Comparison of ENCODE assay signal across 8 cellular contexts in the genomic region with DNA sequence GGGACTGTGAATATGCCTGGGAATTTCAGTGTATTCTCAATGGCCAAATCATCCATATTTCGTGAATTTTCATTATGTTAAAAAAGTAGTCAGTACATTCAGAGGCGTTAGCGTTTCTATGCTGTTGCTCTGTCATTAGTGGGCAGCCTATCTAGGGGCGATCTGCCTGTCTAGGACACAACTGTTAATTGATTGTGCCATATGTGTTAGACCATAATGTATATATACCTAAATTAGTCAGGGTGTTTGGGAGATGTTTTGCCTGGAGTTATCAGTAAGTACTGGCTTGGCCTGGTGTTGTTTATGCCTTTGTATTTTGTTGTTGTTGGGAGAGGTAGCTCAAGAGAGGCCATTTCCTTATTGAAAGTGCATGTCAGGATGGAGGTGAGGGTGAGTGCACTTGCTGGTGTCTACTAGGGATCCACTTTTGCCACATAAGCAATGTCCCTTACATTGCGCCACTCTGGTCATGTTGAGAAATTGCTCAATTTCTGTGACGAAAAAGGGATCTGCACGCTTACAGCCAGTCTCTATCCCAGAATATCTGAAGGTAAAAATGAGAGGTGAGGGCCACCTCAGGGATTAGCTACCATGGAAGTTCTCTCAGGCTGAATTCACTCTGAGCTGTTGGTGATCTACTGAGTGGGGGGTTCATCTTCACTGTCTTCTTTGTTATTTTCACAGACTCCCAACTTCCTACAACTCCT.
DNase-seq lines count a peak whose midpoint lies in the region; ATAC-seq and TF ChIP-seq lines count a peak whose summit lies in the region.

No MANE protein-coding gene starts in this region.

- no peaks in the 10 kb centered on the region for H3K27me3 Mint-ChIP-seq in MCF 10A (ENCODE audit: insufficient read depth, unreplicated experiment)
- no peaks in the 10 kb centered on the region for H3K27me3 Mint-ChIP-seq in central memory CD8-positive, alpha-beta T cell
- H3K27me3 Mint-ChIP-seq in stimulated activated naive B cell treated with anti-CD40 and anti-IgM and Interleukin-4, amounts not matched to agents 10 μg/mL and 1 μg/mL and 100 μg/mL, for 72 hours, result no peaks in the 10 kb centered on the region

- no peaks in the 10 kb centered on the region for H3K9me3 Mint-ChIP-seq in MCF 10A (ENCODE audit: unreplicated experiment)
- no peaks in the 10 kb centered on the region for H3K9me3 Mint-ChIP-seq in central memory CD8-positive, alpha-beta T cell
- H3K9me3 Mint-ChIP-seq in stimulated activated naive B cell treated with anti-CD40 and anti-IgM and Interleukin-4, amounts not matched to agents 10 μg/mL and 1 μg/mL and 100 μg/mL, for 72 hours, result peaks cover under 1 to 4% of the 10 kb centered on the region in 2 donors

- POLR2A ChIA-PET in MCF 10A (lab: Yijun Ruan, JAX), result no interaction called here

- CTCF ChIA-PET in MCF 10A (lab: Yijun Ruan, JAX), result interaction anchor here (0.6 kb wide), 1 partner anchor 9 kb away, joined by 4 read pairs; no protein-coding TSS in a partner anchor

- H3K4me3 ChIP-seq in breast epithelium, result no peak overlapping the region

- H3K27ac Mint-ChIP-seq in MCF 10A (ENCODE audit: low read depth, unreplicated experiment), result no peak overlapping the region
- H3K27ac Mint-ChIP-seq in central memory CD8-positive, alpha-beta T cell (ENCODE audit: low read depth), result peak overlapping the region; percentile 95
- peak overlapping the region; percentile 95 for H3K27ac Mint-ChIP-seq in stimulated activated naive B cell treated with anti-CD40 and anti-IgM and Interleukin-4, amounts not matched to agents 10 μg/mL and 1 μg/mL and 100 μg/mL, for 72 hours

- DNase-seq in MCF 10A (ENCODE audit: unreplicated experiment) (peak; percentile 14), breast epithelium (ENCODE audit: low spot score in 2 of 2) (no peak), NK-92 (lab: John Stamatoyannopoulos, UW; ENCODE audit: unreplicated experiment) (no peak)
- no peak for DNase-seq in central memory CD8-positive, alpha-beta T cell (ENCODE audit: low spot score in 2 of 2)
- no peak for DNase-seq in stimulated activated naive B cell treated with anti-CD40 and anti-IgM and Interleukin-4, amounts not matched to agents 10 μg/mL and 1 μg/mL and 100 μg/mL, for 72 hours
- no peak for DNase-seq in stimulated activated CD4-positive, alpha-beta T cell treated with anti-CD3 and anti-CD28 coated beads, Interleukin-2, amount 100 ng/mL, for 48 hours
- DNase-seq in activated CD4-positive, alpha-beta T cell treated with anti-CD3 and anti-CD28 coated beads for 4 hours, result no peak

- no peaks in the 10 kb centered on the region for H3K9me3 ChIP-seq in breast epithelium

- H3K4me1 Mint-ChIP-seq in MCF 10A (ENCODE audit: insufficient read depth, unreplicated experiment), result peaks cover 19% of the 10 kb centered on the region
- H3K4me1 Mint-ChIP-seq in central memory CD8-positive, alpha-beta T cell, result peaks cover 28% of the 10 kb centered on the region
- H3K4me1 Mint-ChIP-seq in stimulated activated naive B cell treated with anti-CD40 and anti-IgM and Interleukin-4, amounts not matched to agents 10 μg/mL and 1 μg/mL and 100 μg/mL, for 72 hours, result peaks cover 41 to 51% of the 10 kb centered on the region in 2 donors

- no peaks in the 10 kb centered on the region for H3K4me1 ChIP-seq in breast epithelium

- TF ChIP-seq POLR2A in breast epithelium (IDR thresholded peaks at IDR 0.05), result no peak

- ATAC-seq in HG03378 (IDR thresholded peaks at IDR 0.05; ENCODE audit: unreplicated experiment), result peak; percentile 24
- ATAC-seq in central memory CD8-positive, alpha-beta T cell (replicated peaks; ENCODE audit: extremely low read depth, poor library complexity, severe bottlenecking), result no peak
- ATAC-seq in stimulated activated naive B cell treated with anti-CD40 and anti-IgM and Interleukin-4, amounts not matched to agents 10 μg/mL and 1 μg/mL and 100 μg/mL, for 72 hours (replicated peaks), result peak; percentile 13 to 26

- H3K27me3 ChIP-seq in breast epithelium, result no peaks in the 10 kb centered on the region

- no peaks in the 10 kb centered on the region for H3K36me3 Mint-ChIP-seq in MCF 10A (ENCODE audit: insufficient read depth, unreplicated experiment)
- H3K36me3 Mint-ChIP-seq in central memory CD8-positive, alpha-beta T cell (ENCODE audit: insufficient read depth), result peaks cover 1% of the 10 kb centered on the region
- no peaks in the 10 kb centered on the region for H3K36me3 Mint-ChIP-seq in stimulated activated naive B cell treated with anti-CD40 and anti-IgM and Interleukin-4, amounts not matched to agents 10 μg/mL and 1 μg/mL and 100 μg/mL, for 72 hours

- H3K4me3 Mint-ChIP-seq in MCF 10A (ENCODE audit: unreplicated experiment), result no peak overlapping the region
- H3K4me3 Mint-ChIP-seq in central memory CD8-positive, alpha-beta T cell, result peak overlapping the region; percentile 74
- H3K4me3 Mint-ChIP-seq in stimulated activated naive B cell treated with anti-CD40 and anti-IgM and Interleukin-4, amounts not matched to agents 10 μg/mL and 1 μg/mL and 100 μg/mL, for 72 hours, result peak overlapping the region; percentile 72 to 77

- H3K36me3 ChIP-seq in breast epithelium, result no peaks in the 10 kb centered on the region

- intact Hi-C loops in MCF 10A (cut with micrococcal nuclease) (loop anchor here (5.0 to 10.0 kb wide), 2 partner anchors 125 to 267 kb away; a partner anchor contains a TSS), breast epithelium (cut with DNase I; ENCODE audit: low total_unique reads) (loop anchor here (5.0 kb wide), 1 partner anchor 447 kb away; no protein-coding TSS in a partner anchor)

- no TSS peak for BruUV-seq in MCF 10A (replicated peaks; lab: Mats Ljungman, UMichigan)

- no peak overlapping the region for H3K27ac ChIP-seq in breast epithelium

- TF ChIP-seq CTCF in MCF 10A (IDR thresholded peaks at IDR 0.05; ENCODE audit: unreplicated experiment), result no peak
- no peak for TF ChIP-seq CTCF in breast epithelium (IDR thresholded peaks at IDR 0.05)
